3 cellular contexts compared by ENCODE assay signal in genomic region chr12:117686210-117686609, GRCh38.
TF ChIP-seq lines count a peak whose summit lies in the region.

No MANE protein-coding gene starts in this region.

TF ChIP-seq in SK-N-SH, 30 proteins besides CTCF, POLR2A, EP300 and RAD21 (continued from another document):
- TF ChIP-seq POLR2AphosphoS5 (IDR thresholded peaks at IDR 0.05; ENCODE audit: low read depth, low read length): no peak
- TF ChIP-seq TAF1 (IDR thresholded peaks at IDR 0.05; ENCODE audit: borderline replicate concordance, low read depth, low read length): no peak
- TF ChIP-seq NFIC (IDR thresholded peaks at IDR 0.05; ENCODE audit: borderline replicate concordance): no peak
- no peak for TF ChIP-seq ELF1 (IDR thresholded peaks at IDR 0.05)
TF ChIP-seq in SK-N-SH: peak in this region for 0.

TF ChIP-seq in SK-N-SH treated with all-trans-retinoic acid at 6 μM for 48 hours, 23 proteins besides CTCF, POLR2A, EP300 and RAD21 (continued from another document):
- no peak for TF ChIP-seq ISL1 (CRISPR knock-in tag; IDR thresholded peaks at IDR 0.05)
- TF ChIP-seq ZFP30 (CRISPR knock-in tag; IDR thresholded peaks at IDR 0.05): no peak
- no peak for TF ChIP-seq RARB (CRISPR knock-in tag; IDR thresholded peaks at IDR 0.05)
- TF ChIP-seq ZNF565 (CRISPR knock-in tag; conservative IDR thresholded peaks at IDR 0.05; ENCODE audit: low read depth): no peak
- no peak for TF ChIP-seq SNAI2 (CRISPR knock-in tag; IDR thresholded peaks at IDR 0.05)
- TF ChIP-seq ZNF70 (CRISPR knock-in tag; IDR thresholded peaks at IDR 0.05): no peak
- TF ChIP-seq ZC3H10 (CRISPR knock-in tag; IDR thresholded peaks at IDR 0.05): no peak
- TF ChIP-seq ZNF8 (CRISPR knock-in tag; IDR thresholded peaks at IDR 0.05): no peak
- no peak for TF ChIP-seq POU6F1 (CRISPR knock-in tag; IDR thresholded peaks at IDR 0.05; ENCODE audit: borderline replicate concordance, low read depth)
- no peak for TF ChIP-seq ARNTL (CRISPR knock-in tag; IDR thresholded peaks at IDR 0.05; ENCODE audit: borderline replicate concordance, low read depth)
- TF ChIP-seq BACH2 (CRISPR knock-in tag; IDR thresholded peaks at IDR 0.05; ENCODE audit: borderline replicate concordance): no peak
- TF ChIP-seq CSRNP3 (CRISPR knock-in tag; IDR thresholded peaks at IDR 0.05): no peak
- TF ChIP-seq TSHZ2 (CRISPR knock-in tag; IDR thresholded peaks at IDR 0.05): no peak

TF ChIP-seq in H1, 55 proteins besides CTCF, POLR2A, EP300 and RAD21 (continued from another document):
- TF ChIP-seq ZNF274 (IDR thresholded peaks at IDR 0.05; ENCODE audit: borderline replicate concordance, extremely low read depth, low read length): no peak
TF ChIP-seq in H1: peak in this region for 1.
